In the genomic region with DNA sequence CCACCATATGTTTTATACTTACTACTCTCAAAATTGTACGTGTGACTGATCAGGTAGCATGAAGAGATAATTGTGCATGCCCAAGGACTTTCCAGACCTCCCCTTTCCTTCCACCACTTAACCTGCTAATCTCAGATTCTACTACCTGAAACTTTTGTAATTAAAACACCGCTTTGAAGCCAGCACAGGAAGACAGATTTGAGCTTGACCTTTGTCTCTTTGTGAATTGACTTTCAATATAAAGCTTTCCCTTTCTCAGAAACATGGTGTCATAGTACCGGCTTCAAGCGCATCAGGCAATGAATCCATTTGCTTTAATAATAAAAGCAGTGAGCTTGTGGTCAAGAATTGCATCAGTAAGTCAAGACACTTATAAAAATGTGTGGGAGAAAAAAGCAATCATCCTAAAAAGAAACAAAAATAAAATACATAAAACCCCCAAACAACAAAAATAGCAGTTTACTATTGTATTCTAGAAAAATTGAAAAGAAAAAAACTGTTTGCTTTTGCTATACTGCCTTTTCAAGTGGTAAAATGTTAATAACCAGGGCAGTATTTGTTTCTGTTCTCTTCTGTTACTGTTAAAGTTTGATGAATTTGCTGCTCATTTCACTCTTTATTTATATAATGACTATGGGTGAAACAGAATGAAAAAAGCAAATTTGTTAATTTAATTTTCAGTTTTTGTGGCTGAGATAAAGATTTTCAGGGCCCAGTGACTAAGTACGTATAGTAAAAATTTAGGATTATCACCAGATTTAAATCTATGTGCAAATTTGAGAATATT, we compare ENCODE assay signal across 19 cellular contexts.
DNase-seq lines count a peak whose midpoint lies in the region; ATAC-seq and TF ChIP-seq lines count a peak whose summit lies in the region.
"Had no signal": no experiment of that assay in that cellular context is flagged by ENCODE, and none has a peak within 500 bp of the region (broad histone marks: within the 10 kb centered on the region; RNA-seq: fewer than 3 reads in every experiment).

No MANE protein-coding gene starts in this region.

- no peaks in the 10 kb centered on the region for H3K27me3 Mint-ChIP-seq in activated CD4-positive, alpha-beta T cell treated with anti-CD3 and anti-CD28 coated beads, Interleukin-2, amount 10 ng/mL, durations not matched to agents 24 days and 14 days
- H3K27me3 Mint-ChIP-seq in GM23338 (ENCODE audit: insufficient read depth, low read depth, poor library complexity) = peaks cover 2% of the 10 kb centered on the region
- no peaks in the 10 kb centered on the region for H3K27me3 Mint-ChIP-seq in natural killer cell treated with Interleukin-12 subunit alpha and Interleukin-12 subunit beta and Interleukin-15 and Interleukin-18, amount 100 ng/mL, for 72 hours
- H3K27me3 Mint-ChIP-seq: CD4-positive, CD25-positive, alpha-beta regulatory T cell had no signal

- H3K4me3 ChIP-seq in GM23338 = no peak overlapping the region
- H3K4me3 ChIP-seq in OCI-LY1 (ENCODE audit: low read depth, low read length, poor library complexity, severe bottlenecking) = no peak overlapping the region
- no peak overlapping the region for H3K4me3 ChIP-seq in transverse colon
- no peak overlapping the region for H3K4me3 ChIP-seq in heart left ventricle
- H3K4me3 ChIP-seq: Peyer's patch had no signal

- WGBS in transverse colon (ENCODE audit: low coverage in 1 of 2), 2 donors = 71 to 78% methylated on average over 5 of the region's 5 CpGs
- whole genome bisulfite sequencing in heart left ventricle, 4 donors = 88 to 90% (median 89%) methylated on average over 5 of the region's 5 CpGs

- H3K36me3 Mint-ChIP-seq in activated CD4-positive, alpha-beta T cell treated with anti-CD3 and anti-CD28 coated beads, Interleukin-2, amount 10 ng/mL, durations not matched to agents 24 days and 14 days (ENCODE audit: low read depth) = no peaks in the 10 kb centered on the region
- H3K36me3 Mint-ChIP-seq in GM23338 (ENCODE audit: low read depth) = no peaks in the 10 kb centered on the region; the same call in 2 of the 3 replicates
- H3K36me3 Mint-ChIP-seq in natural killer cell treated with Interleukin-12 subunit alpha and Interleukin-12 subunit beta and Interleukin-15 and Interleukin-18, amount 100 ng/mL, for 72 hours = no peaks in the 10 kb centered on the region
- H3K36me3 Mint-ChIP-seq: CD4-positive, CD25-positive, alpha-beta regulatory T cell had no signal

- no peaks in the 10 kb centered on the region for H3K9me3 Mint-ChIP-seq in activated CD4-positive, alpha-beta T cell treated with anti-CD3 and anti-CD28 coated beads, Interleukin-2, amount 10 ng/mL, durations not matched to agents 24 days and 14 days
- no peaks in the 10 kb centered on the region for H3K9me3 Mint-ChIP-seq in GM23338
- no peaks in the 10 kb centered on the region for H3K9me3 Mint-ChIP-seq in natural killer cell treated with Interleukin-12 subunit alpha and Interleukin-12 subunit beta and Interleukin-15 and Interleukin-18, amount 100 ng/mL, for 72 hours

- no peaks in the 10 kb centered on the region for H3K36me3 ChIP-seq in GM23338 (ENCODE audit: insufficient read depth)
- no peaks in the 10 kb centered on the region for H3K36me3 ChIP-seq in OCI-LY1 (ENCODE audit: insufficient read depth, low read length)
- no peaks in the 10 kb centered on the region for H3K36me3 ChIP-seq in transverse colon
- H3K36me3 ChIP-seq in heart left ventricle = no peaks in the 10 kb centered on the region
- H3K36me3 ChIP-seq: Peyer's patch had no signal

- H3K9me3 ChIP-seq in OCI-LY1 (ENCODE audit: low read length) (no peaks in the 10 kb centered on the region), transverse colon (no peaks in the 10 kb centered on the region), heart left ventricle (no peaks in the 10 kb centered on the region)
- H3K9me3 ChIP-seq: Peyer's patch had no signal

- no peak for TF ChIP-seq CTCF in GM23338 (conservative IDR thresholded peaks at IDR 0.05; ENCODE audit: low read depth in 2 of 2)
- TF ChIP-seq CTCF in OCI-LY1 (IDR thresholded peaks at IDR 0.05; ENCODE audit: low read length) = no peak
- TF ChIP-seq CTCF in transverse colon (IDR thresholded peaks at IDR 0.05) = no peak
- TF ChIP-seq CTCF in heart left ventricle (IDR thresholded peaks at IDR 0.05) = no peak

- no peaks in the 10 kb centered on the region for H3K27me3 ChIP-seq in GM23338 (ENCODE audit: insufficient read depth)
- no peaks in the 10 kb centered on the region for H3K27me3 ChIP-seq in OCI-LY1 (ENCODE audit: insufficient read depth, low read length)
- no peaks in the 10 kb centered on the region for H3K27me3 ChIP-seq in transverse colon
- no peaks in the 10 kb centered on the region for H3K27me3 ChIP-seq in heart left ventricle
- H3K27me3 ChIP-seq: Peyer's patch had no signal

- H3K79me2 ChIP-seq in GM23338 (replicated peaks; ENCODE audit: insufficient read depth) = no peaks in the 10 kb centered on the region
- no peaks in the 10 kb centered on the region for H3K79me2 ChIP-seq in OCI-LY1 (ENCODE audit: insufficient read depth, low read length)

- TF ChIP-seq EP300 in transverse colon (IDR thresholded peaks at IDR 0.05; ENCODE audit: low read depth) = no peak

- in situ Hi-C loops in transverse colon (cut with MboI; ENCODE audit: low pct_ligation_motif_present in 1 of 4, low pct_unique_long_range_greater_than_20kb in 1 of 4, low sequenced_read_pairs in 3 of 4) = no loop called here

- intact Hi-C loops in activated CD4-positive, alpha-beta T cell treated with anti-CD3 and anti-CD28 coated beads, Interleukin-2, amount 10 ng/mL, durations not matched to agents 24 days and 14 days (cut with micrococcal nuclease) = no loop called here
- intact Hi-C loops in transverse colon (cut with DNase I; ENCODE audit: low total_unique reads) = no loop called here
- intact Hi-C loops in heart left ventricle (cut with DNase I) = no loop called here

- H3K9ac ChIP-seq in OCI-LY1 (ENCODE audit: low read length) = no peak overlapping the region

- H3K9me2 ChIP-seq in GM23338 (ENCODE audit: insufficient read depth) (no peaks in the 10 kb centered on the region), OCI-LY1 (ENCODE audit: low read depth, low read length) (no peaks in the 10 kb centered on the region)

- H4K20me1 ChIP-seq in GM23338 (replicated peaks; ENCODE audit: insufficient read depth) (no peaks in the 10 kb centered on the region), OCI-LY1 (ENCODE audit: insufficient read depth, low read length) (no peaks in the 10 kb centered on the region)

- H3K4me1 ChIP-seq in GM23338 (ENCODE audit: insufficient read depth) (peaks cover 3% of the 10 kb centered on the region; the same call in 1 of the 2 replicates), OCI-LY1 (ENCODE audit: insufficient read depth, low read length, severe bottlenecking) (peaks cover 46% of the 10 kb centered on the region), transverse colon (no peaks in the 10 kb centered on the region), heart left ventricle (no peaks in the 10 kb centered on the region)
- H3K4me1 ChIP-seq: Peyer's patch had no signal

- no peak for ATAC-seq in GM23338
- ATAC-seq in natural killer cell treated with Interleukin-12 subunit alpha and Interleukin-12 subunit beta and Interleukin-15 and Interleukin-18, amount 100 ng/mL, for 72 hours = no peak
- no peak for ATAC-seq in heart left ventricle
- no peak for ATAC-seq in HG03097 (IDR thresholded peaks at IDR 0.05; ENCODE audit: low FRiP score, unreplicated experiment)
- ATAC-seq: HCT116 had no signal

- TF ChIP-seq POLR2A in transverse colon (IDR thresholded peaks at IDR 0.05) = no peak
- TF ChIP-seq POLR2A in heart left ventricle (IDR thresholded peaks at IDR 0.05) = no peak

- H2AFZ ChIP-seq in GM23338 (peak overlapping the region; percentile 72), OCI-LY1 (ENCODE audit: low read length) (peak overlapping the region; percentile 76; the same call in 1 of the 2 replicates)

- H3K27ac ChIP-seq in GM23338 (ENCODE audit: low read depth) (no peak overlapping the region), OCI-LY1 (ENCODE audit: low read depth, low read length, poor library complexity, severe bottlenecking) (peak overlapping the region; percentile 79), transverse colon (no peak overlapping the region), heart left ventricle (no peak overlapping the region)
- H3K27ac ChIP-seq: Peyer's patch had no signal

- peak overlapping the region; percentile 17 for H3K27ac Mint-ChIP-seq in activated CD4-positive, alpha-beta T cell treated with anti-CD3 and anti-CD28 coated beads, Interleukin-2, amount 10 ng/mL, durations not matched to agents 24 days and 14 days
- H3K27ac Mint-ChIP-seq in GM23338 = peak overlapping the region; percentile 21; the same call in 1 of the 2 replicates
- peak overlapping the region; percentile 79 to 89 for H3K27ac Mint-ChIP-seq in natural killer cell treated with Interleukin-12 subunit alpha and Interleukin-12 subunit beta and Interleukin-15 and Interleukin-18, amount 100 ng/mL, for 72 hours

- no peak overlapping the region for H3K4me3 Mint-ChIP-seq in activated CD4-positive, alpha-beta T cell treated with anti-CD3 and anti-CD28 coated beads, Interleukin-2, amount 10 ng/mL, durations not matched to agents 24 days and 14 days
- no peak overlapping the region for H3K4me3 Mint-ChIP-seq in GM23338
- H3K4me3 Mint-ChIP-seq in natural killer cell treated with Interleukin-12 subunit alpha and Interleukin-12 subunit beta and Interleukin-15 and Interleukin-18, amount 100 ng/mL, for 72 hours = peak overlapping the region; percentile 88
- H3K4me3 Mint-ChIP-seq: CD4-positive, CD25-positive, alpha-beta regulatory T cell had no signal

- no peak overlapping the region for H3K4me2 ChIP-seq in GM23338
- H3K4me2 ChIP-seq in OCI-LY1 (ENCODE audit: low read length) = peak overlapping the region; percentile 35

- H3F3A ChIP-seq in GM23338 (replicated peaks; ENCODE audit: low read depth) = no peaks in the 10 kb centered on the region
- H3F3A ChIP-seq in OCI-LY1 (ENCODE audit: insufficient read depth, low read length) = no peaks in the 10 kb centered on the region

- H3K4me1 Mint-ChIP-seq in activated CD4-positive, alpha-beta T cell treated with anti-CD3 and anti-CD28 coated beads, Interleukin-2, amount 10 ng/mL, durations not matched to agents 24 days and 14 days = peaks cover 6% of the 10 kb centered on the region
- H3K4me1 Mint-ChIP-seq in GM23338 = peaks cover 9% of the 10 kb centered on the region; the same call in 2 of the 3 replicates
- peaks cover 18 to 19% of the 10 kb centered on the region in 2 donors for H3K4me1 Mint-ChIP-seq in natural killer cell treated with Interleukin-12 subunit alpha and Interleukin-12 subunit beta and Interleukin-15 and Interleukin-18, amount 100 ng/mL, for 72 hours (ENCODE audit: low read depth in 2 of 2)
- H3K4me1 Mint-ChIP-seq: CD4-positive, CD25-positive, alpha-beta regulatory T cell had no signal

- no peak for DNase-seq in activated CD4-positive, alpha-beta T cell treated with anti-CD3 and anti-CD28 coated beads, Interleukin-2, amount 10 ng/mL, durations not matched to agents 24 days and 14 days
- no peak for DNase-seq in activated CD4-positive, alpha-beta T cell treated with anti-CD3 and anti-CD28 coated beads for 4 hours
- DNase-seq in GM23338 (ENCODE audit: low spot score) (no peak), transverse colon (no peak), heart left ventricle (no peak)
- no peak for DNase-seq in natural killer cell treated with Interleukin-12 subunit alpha and Interleukin-12 subunit beta and Interleukin-15 and Interleukin-18, amount 100 ng/mL, for 72 hours (ENCODE audit: low spot score)
- DNase-seq: AML-193; CD4-positive, CD25-positive, alpha-beta regulatory T cell; DMS79; NCI-H1092; NCI-H187 treated with DMSO at 0.1 percent for 48 hours; NCI-H2171; NCI-H446 treated with DMSO at 0.1 percent for 48 hours; NCI-H748 treated with DMSO at 0.1 percent for 48 hours; Peyer's patch; SHP77 had no signal

Comparison
In these comparisons a context has a peak if more than half of its experiments do, and no peak if none do; other contexts are left out.
1. H3K27ac Mint-ChIP-seq: peak in every context shown above with its lines; median percentile 84 in natural killer cell treated with Interleukin-12 subunit alpha and Interleukin-12 subunit beta and Interleukin-15 and Interleukin-18, amount 100 ng/mL, for 72 hours; 21 in GM23338; 17 in activated CD4-positive, alpha-beta T cell treated with anti-CD3 and anti-CD28 coated beads, Interleukin-2, amount 10 ng/mL, durations not matched to agents 24 days and 14 days.